1 cellular context compared by ENCODE assay signal in genomic region chr2:149538138-149538833, GRCh38.
TF ChIP-seq lines count a peak whose summit lies in the region.

No MANE protein-coding gene starts in this region.

TF ChIP-seq in HepG2, 621 proteins besides CTCF, POLR2A, EP300 and RAD21 (continued from another document):
- TF ChIP-seq, protein P1, sequence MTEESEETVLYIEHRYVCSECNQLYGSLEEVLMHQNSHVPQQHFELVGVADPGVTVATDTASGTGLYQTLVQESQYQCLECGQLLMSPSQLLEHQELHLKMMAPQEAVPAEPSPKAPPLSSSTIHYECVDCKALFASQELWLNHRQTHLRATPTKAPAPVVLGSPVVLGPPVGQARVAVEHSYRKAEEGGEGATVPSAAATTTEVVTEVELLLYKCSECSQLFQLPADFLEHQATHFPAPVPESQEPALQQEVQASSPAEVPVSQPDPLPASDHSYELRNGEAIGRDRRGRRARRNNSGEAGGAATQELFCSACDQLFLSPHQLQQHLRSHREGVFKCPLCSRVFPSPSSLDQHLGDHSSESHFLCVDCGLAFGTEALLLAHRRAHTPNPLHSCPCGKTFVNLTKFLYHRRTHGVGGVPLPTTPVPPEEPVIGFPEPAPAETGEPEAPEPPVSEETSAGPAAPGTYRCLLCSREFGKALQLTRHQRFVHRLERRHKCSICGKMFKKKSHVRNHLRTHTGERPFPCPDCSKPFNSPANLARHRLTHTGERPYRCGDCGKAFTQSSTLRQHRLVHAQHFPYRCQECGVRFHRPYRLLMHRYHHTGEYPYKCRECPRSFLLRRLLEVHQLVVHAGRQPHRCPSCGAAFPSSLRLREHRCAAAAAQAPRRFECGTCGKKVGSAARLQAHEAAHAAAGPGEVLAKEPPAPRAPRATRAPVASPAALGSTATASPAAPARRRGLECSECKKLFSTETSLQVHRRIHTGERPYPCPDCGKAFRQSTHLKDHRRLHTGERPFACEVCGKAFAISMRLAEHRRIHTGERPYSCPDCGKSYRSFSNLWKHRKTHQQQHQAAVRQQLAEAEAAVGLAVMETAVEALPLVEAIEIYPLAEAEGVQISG (CRISPR knock-in tag; IDR thresholded peaks at IDR 0.05): no peak
- no peak for TF ChIP-seq NFKBIZ (CRISPR knock-in tag; IDR thresholded peaks at IDR 0.05)
